Comparison of ENCODE assay signal across 26 cellular contexts in genomic region chr12:45349911-45350310, GRCh38.
DNase-seq lines count a peak whose midpoint lies in the region; ATAC-seq, FAIRE-seq and TF ChIP-seq lines count a peak whose summit lies in the region.
"Had no signal": no experiment of that assay in that cellular context is flagged by ENCODE, and none has a peak within 500 bp of the region (broad histone marks: within the 10 kb centered on the region; RNA-seq: fewer than 3 reads in every experiment).

No MANE protein-coding gene starts in this region.

- H3K4me3 Mint-ChIP-seq in activated T-cell treated with anti-CD3 and anti-CD28 coated beads, Interleukin-2, amount 50 U/mL, for 72 hours = no peak overlapping the region
- no peak overlapping the region for H3K4me3 Mint-ChIP-seq in activated naive CD8-positive, alpha-beta T cell treated with anti-CD3 and anti-CD28 coated beads, Interleukin-2, amount 50 U/mL, for 24 hours
- H3K4me3 Mint-ChIP-seq: CD14-positive monocyte; H9; mesothelial cell of epicardium; natural killer cell; stimulated activated memory B cell treated with anti-CD40 and anti-IgM and Interleukin-4, amounts not matched to agents 10 μg/mL and 1 μg/mL and 100 μg/mL, for 72 hours; WTC11 had no signal

- H3K27me3 Mint-ChIP-seq in activated T-cell treated with anti-CD3 and anti-CD28 coated beads, Interleukin-2, amount 50 U/mL, for 72 hours (ENCODE audit: low read depth) = no peaks in the 10 kb centered on the region
- H3K27me3 Mint-ChIP-seq in activated naive CD8-positive, alpha-beta T cell treated with anti-CD3 and anti-CD28 coated beads, Interleukin-2, amount 50 U/mL, for 24 hours = no peaks in the 10 kb centered on the region
- H3K27me3 Mint-ChIP-seq: stimulated activated memory B cell treated with anti-CD40 and anti-IgM and Interleukin-4, amounts not matched to agents 10 μg/mL and 1 μg/mL and 100 μg/mL, for 72 hours had no signal

- H3K27ac Mint-ChIP-seq in activated T-cell treated with anti-CD3 and anti-CD28 coated beads, Interleukin-2, amount 50 U/mL, for 72 hours = no peak overlapping the region
- no peak overlapping the region for H3K27ac Mint-ChIP-seq in activated naive CD8-positive, alpha-beta T cell treated with anti-CD3 and anti-CD28 coated beads, Interleukin-2, amount 50 U/mL, for 24 hours
- H3K27ac Mint-ChIP-seq: H9; mesothelial cell of epicardium; natural killer cell; stimulated activated memory B cell treated with anti-CD40 and anti-IgM and Interleukin-4, amounts not matched to agents 10 μg/mL and 1 μg/mL and 100 μg/mL, for 72 hours; WTC11 had no signal

- H3K36me3 ChIP-seq in bronchial epithelial cell (ENCODE audit: control insufficient read depth, insufficient read depth, low read length) = peaks cover 9% of the 10 kb centered on the region

- TF ChIP-seq CTCF in C4-2B (conservative IDR thresholded peaks at IDR 0.05) (no peak), bronchial epithelial cell (IDR thresholded peaks at IDR 0.05; ENCODE audit: insufficient read depth, low read length, severe bottlenecking) (no peak)

- no peak overlapping the region for H3K4me3 ChIP-seq in bronchial epithelial cell (ENCODE audit: low read depth, low read length)
- H3K4me3 ChIP-seq: SK-N-MC, thoracic aorta had no signal

- no peak for ATAC-seq in activated T-cell treated with anti-CD3 and anti-CD28 coated beads, Interleukin-2, amount 50 U/mL, for 72 hours (replicated peaks in 1 of 2)
- ATAC-seq in activated naive CD8-positive, alpha-beta T cell treated with anti-CD3 and anti-CD28 coated beads, Interleukin-2, amount 50 U/mL, for 24 hours = no peak
- ATAC-seq: left lobe of liver; natural killer cell; stimulated activated memory B cell treated with anti-CD40 and anti-IgM and Interleukin-4, amounts not matched to agents 10 μg/mL and 1 μg/mL and 100 μg/mL, for 72 hours; WTC11 had no signal

- no peaks in the 10 kb centered on the region for H3K9me3 Mint-ChIP-seq in activated T-cell treated with anti-CD3 and anti-CD28 coated beads, Interleukin-2, amount 50 U/mL, for 72 hours
- H3K9me3 Mint-ChIP-seq in activated naive CD8-positive, alpha-beta T cell treated with anti-CD3 and anti-CD28 coated beads, Interleukin-2, amount 50 U/mL, for 24 hours = no peaks in the 10 kb centered on the region
- H3K9me3 Mint-ChIP-seq: mesothelial cell of epicardium; natural killer cell; stimulated activated memory B cell treated with anti-CD40 and anti-IgM and Interleukin-4, amounts not matched to agents 10 μg/mL and 1 μg/mL and 100 μg/mL, for 72 hours had no signal

- H3K27me3 ChIP-seq in bronchial epithelial cell (ENCODE audit: control insufficient read depth, insufficient read depth, low read length) = no peaks in the 10 kb centered on the region

- H3K36me3 Mint-ChIP-seq in activated T-cell treated with anti-CD3 and anti-CD28 coated beads, Interleukin-2, amount 50 U/mL, for 72 hours (ENCODE audit: insufficient read depth in 2 of 2) = peaks cover 8 to 9% of the 10 kb centered on the region in 2 donors
- peaks cover 57% of the 10 kb centered on the region for H3K36me3 Mint-ChIP-seq in activated naive CD8-positive, alpha-beta T cell treated with anti-CD3 and anti-CD28 coated beads, Interleukin-2, amount 50 U/mL, for 24 hours (ENCODE audit: low read depth)

- FAIRE-seq in bronchial epithelial cell (lab: Jason Lieb, UNC) = peak; percentile 55

- peak overlapping the region; percentile 31; the same call in 1 of the 2 replicates for H3K27ac ChIP-seq in C4-2B
- H3K27ac ChIP-seq: parathyroid adenoma had no signal

- peaks cover 11% of the 10 kb centered on the region for H3K4me1 Mint-ChIP-seq in activated T-cell treated with anti-CD3 and anti-CD28 coated beads, Interleukin-2, amount 50 U/mL, for 72 hours (ENCODE audit: low read depth)
- H3K4me1 Mint-ChIP-seq in activated naive CD8-positive, alpha-beta T cell treated with anti-CD3 and anti-CD28 coated beads, Interleukin-2, amount 50 U/mL, for 24 hours = peaks cover 3% of the 10 kb centered on the region
- H3K4me1 Mint-ChIP-seq: CD14-positive monocyte had no signal

- peak; percentile 34 for DNase-seq in HT1080 (ENCODE audit: low read depth)
- DNase-seq in bronchial epithelial cell (ENCODE audit: low read depth) = peak; percentile 31
- DNase-seq in iris pigment epithelial cell (ENCODE audit: low read depth) = peak; percentile 61
- no peak for DNase-seq in activated T-cell treated with anti-CD3 and anti-CD28 coated beads, Interleukin-2, amount 50 U/mL, for 72 hours
- no peak for DNase-seq in iPS-NIHi7 (ENCODE audit: extremely low spot score)
- DNase-seq in activated naive CD8-positive, alpha-beta T cell treated with anti-CD3 and anti-CD28 coated beads, Interleukin-2, amount 50 U/mL, for 24 hours = no peak
- DNase-seq in NCI-H2029 (lab: John Stamatoyannopoulos, UW) = no peak
- DNase-seq: activated CD4-positive, alpha-beta T cell treated with anti-CD3 and anti-CD28 coated beads, Interleukin-2, amount 50 U/mL, for 48 hours; activated effector memory CD4-positive, alpha-beta T cell treated with anti-CD3 and anti-CD28 coated beads, Interleukin-2, amount 50 U/mL, for 16 hours; amniotic stem cell; central memory CD4-positive, alpha-beta T cell; H9; Kasumi-1; natural killer cell; NCI-H1105 treated with DMSO at 0.1 percent for 48 hours; NCI-H2107; NCI-H774 had no signal

Comparison
In these comparisons a context has a peak if more than half of its experiments do, and no peak if none do; other contexts are left out.
1. DNase-seq: peak in HT1080 (single experiment), bronchial epithelial cell (single experiment) and iris pigment epithelial cell (single experiment); none in activated T-cell treated with anti-CD3 and anti-CD28 coated beads, Interleukin-2, amount 50 U/mL, for 72 hours (0 of 2), iPS-NIHi7 (single experiment), activated naive CD8-positive, alpha-beta T cell treated with anti-CD3 and anti-CD28 coated beads, Interleukin-2, amount 50 U/mL, for 24 hours (single experiment) and NCI-H2029 (single experiment).